Comparison of ENCODE assay signal across 12 cellular contexts in the genomic region with DNA sequence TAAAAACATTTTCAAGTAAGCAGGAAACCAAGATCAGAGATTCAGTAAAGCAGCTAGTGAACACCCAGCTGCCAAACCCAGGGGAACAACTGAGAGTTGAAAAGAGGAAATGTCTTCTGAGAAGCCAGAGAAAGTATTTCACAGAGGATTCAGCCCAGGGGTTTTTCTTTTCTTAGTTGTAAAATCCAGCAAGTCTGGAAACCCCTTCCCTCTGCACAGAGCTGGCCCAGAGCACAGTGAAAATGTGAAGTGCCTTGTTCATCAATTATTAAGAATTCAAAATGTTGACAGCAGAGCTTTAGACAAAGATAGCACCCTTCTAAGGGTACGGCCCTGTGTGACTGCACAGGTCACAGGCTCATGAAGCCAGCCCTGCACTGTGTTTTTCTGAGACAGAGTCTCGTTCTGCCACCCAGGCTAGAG. TPM values are rescaled to one million over a fixed set of nuclear protein-coding genes. Genes with fewer than 3 reads are reported as not detected.
DNase-seq lines count a peak whose midpoint lies in the region; ATAC-seq and TF ChIP-seq lines count a peak whose summit lies in the region.
"Had no signal": no experiment of that assay in that cellular context is flagged by ENCODE, and none has a peak within 500 bp of the region (broad histone marks: within the 10 kb centered on the region; RNA-seq: fewer than 3 reads in every experiment).

No MANE protein-coding gene starts in this region.

- H3K27me3 Mint-ChIP-seq in activated naive CD4-positive, alpha-beta T cell treated with anti-CD3 and anti-CD28 coated beads, Interleukin-2, amount 10 ng/mL, durations not matched to agents 7 days and 5 days = no peaks in the 10 kb centered on the region
- H3K27me3 Mint-ChIP-seq in stimulated activated naive CD8-positive, alpha-beta T cell treated with anti-CD3 and anti-CD28 coated beads, Interleukin-15, amount 100 ng/mL, for 72 hours = peaks cover 19% of the 10 kb centered on the region

- DNase-seq in activated naive CD4-positive, alpha-beta T cell treated with anti-CD3 and anti-CD28 coated beads, Interleukin-2, amount 10 ng/mL, durations not matched to agents 7 days and 5 days = peak; percentile 38
- DNase-seq in activated naive CD4-positive, alpha-beta T cell treated with Interleukin-2 at 50 U/mL for 16 hours = no peak
- DNase-seq in Peyer's patch (peak in 1 of 3 donors; percentile 55), NCI-H345 treated with DMSO at 0.1 percent for 48 hours (lab: John Stamatoyannopoulos, UW; ENCODE audit: unreplicated experiment) (no peak), hypothalamus (lab: John Stamatoyannopoulos, UW) (no peak), epidermal melanocyte (ENCODE audit: insufficient read length, low spot score) (no peak)
- no peak for DNase-seq in stimulated activated naive CD8-positive, alpha-beta T cell treated with anti-CD3 and anti-CD28 coated beads, Interleukin-15, amount 100 ng/mL, for 72 hours
- DNase-seq: activated effector memory CD4-positive, alpha-beta T cell treated with anti-CD3 and anti-CD28 coated beads, Interleukin-2, amount 50 U/mL, for 16 hours; NCI-H2227 treated with DMSO at 0.1 percent for 48 hours; right cardiac atrium had no signal

- TF ChIP-seq POLR2A in Peyer's patch (IDR thresholded peaks at IDR 0.05) = no peak

- TF ChIP-seq CTCF in Peyer's patch (IDR thresholded peaks at IDR 0.05) = no peak

- peak; percentile 51 for ATAC-seq in HG02970 (IDR thresholded peaks at IDR 0.05; ENCODE audit: low FRiP score, unreplicated experiment)
- ATAC-seq in stimulated activated naive CD8-positive, alpha-beta T cell treated with anti-CD3 and anti-CD28 coated beads, Interleukin-15, amount 100 ng/mL, for 72 hours = peak; percentile 23
- ATAC-seq: right cardiac atrium had no signal

- peaks cover 12% of the 10 kb centered on the region for H3K9me3 Mint-ChIP-seq in activated naive CD4-positive, alpha-beta T cell treated with anti-CD3 and anti-CD28 coated beads, Interleukin-2, amount 10 ng/mL, durations not matched to agents 7 days and 5 days
- peaks cover 8 to 18% of the 10 kb centered on the region in 2 donors for H3K9me3 Mint-ChIP-seq in stimulated activated naive CD8-positive, alpha-beta T cell treated with anti-CD3 and anti-CD28 coated beads, Interleukin-15, amount 100 ng/mL, for 72 hours
- H3K9me3 Mint-ChIP-seq: T-helper 1 cell treated with Interleukin-12 subunit alpha and Interleukin-12 subunit beta and Interleukin-4 antibody, amounts not matched to agents 30 μg/mL and 1 μg/mL, for 36 hours had no signal

- H3K27ac ChIP-seq in Peyer's patch = peak overlapping the region in 3 of 4 donors; percentile 15 to 73 (median 49)

- no peaks in the 10 kb centered on the region for H3K9me3 ChIP-seq in Peyer's patch

- no peaks in the 10 kb centered on the region for H3K27me3 ChIP-seq in Peyer's patch

- H3K4me3 ChIP-seq in Peyer's patch = no peak overlapping the region

- no peaks in the 10 kb centered on the region for H3K36me3 ChIP-seq in Peyer's patch

- H3K27ac Mint-ChIP-seq in activated naive CD4-positive, alpha-beta T cell treated with anti-CD3 and anti-CD28 coated beads, Interleukin-2, amount 10 ng/mL, durations not matched to agents 7 days and 5 days = peak overlapping the region; percentile 87
- no peak overlapping the region for H3K27ac Mint-ChIP-seq in stimulated activated naive CD8-positive, alpha-beta T cell treated with anti-CD3 and anti-CD28 coated beads, Interleukin-15, amount 100 ng/mL, for 72 hours
- H3K27ac Mint-ChIP-seq: T-helper 1 cell treated with Interleukin-12 subunit alpha and Interleukin-12 subunit beta and Interleukin-4 antibody, amounts not matched to agents 30 μg/mL and 1 μg/mL, for 36 hours had no signal

- H3K36me3 Mint-ChIP-seq in activated naive CD4-positive, alpha-beta T cell treated with anti-CD3 and anti-CD28 coated beads, Interleukin-2, amount 10 ng/mL, durations not matched to agents 7 days and 5 days = peaks cover 24% of the 10 kb centered on the region

- peaks cover 0 to 15% (median 0%) of the 10 kb centered on the region in 4 donors for H3K4me1 ChIP-seq in Peyer's patch

- H3K4me1 Mint-ChIP-seq in activated naive CD4-positive, alpha-beta T cell treated with anti-CD3 and anti-CD28 coated beads, Interleukin-2, amount 10 ng/mL, durations not matched to agents 7 days and 5 days = peaks cover 45% of the 10 kb centered on the region
- peaks cover 9% of the 10 kb centered on the region for H3K4me1 Mint-ChIP-seq in stimulated activated naive CD8-positive, alpha-beta T cell treated with anti-CD3 and anti-CD28 coated beads, Interleukin-15, amount 100 ng/mL, for 72 hours

- CTCF ChIA-PET in activated naive CD4-positive, alpha-beta T cell treated with anti-CD3 and anti-CD28 coated beads, Interleukin-2, amount 10 ng/mL, durations not matched to agents 7 days and 5 days (lab: Charles Lee) = no interaction called here

- H3K4me3 Mint-ChIP-seq in activated naive CD4-positive, alpha-beta T cell treated with anti-CD3 and anti-CD28 coated beads, Interleukin-2, amount 10 ng/mL, durations not matched to agents 7 days and 5 days = no peak overlapping the region
- H3K4me3 Mint-ChIP-seq in stimulated activated naive CD8-positive, alpha-beta T cell treated with anti-CD3 and anti-CD28 coated beads, Interleukin-15, amount 100 ng/mL, for 72 hours = no peak overlapping the region
- H3K4me3 Mint-ChIP-seq: T-helper 1 cell treated with Interleukin-12 subunit alpha and Interleukin-12 subunit beta and Interleukin-4 antibody, amounts not matched to agents 30 μg/mL and 1 μg/mL, for 36 hours had no signal

RNA-seq across cellular contexts. Expression of gene AFF3, which starts 28.4 kb away (rescaled TPM):
- total RNA-seq in Peyer's patch = 100 to 1,000 TPM in 1 of 4 donors, 10 to 100 TPM in 2, 1 to 10 TPM in 1; 5.3 to 216 (median 12.5) TPM
